Comparison of ENCODE assay signal across 9 cellular contexts in the genomic region with DNA sequence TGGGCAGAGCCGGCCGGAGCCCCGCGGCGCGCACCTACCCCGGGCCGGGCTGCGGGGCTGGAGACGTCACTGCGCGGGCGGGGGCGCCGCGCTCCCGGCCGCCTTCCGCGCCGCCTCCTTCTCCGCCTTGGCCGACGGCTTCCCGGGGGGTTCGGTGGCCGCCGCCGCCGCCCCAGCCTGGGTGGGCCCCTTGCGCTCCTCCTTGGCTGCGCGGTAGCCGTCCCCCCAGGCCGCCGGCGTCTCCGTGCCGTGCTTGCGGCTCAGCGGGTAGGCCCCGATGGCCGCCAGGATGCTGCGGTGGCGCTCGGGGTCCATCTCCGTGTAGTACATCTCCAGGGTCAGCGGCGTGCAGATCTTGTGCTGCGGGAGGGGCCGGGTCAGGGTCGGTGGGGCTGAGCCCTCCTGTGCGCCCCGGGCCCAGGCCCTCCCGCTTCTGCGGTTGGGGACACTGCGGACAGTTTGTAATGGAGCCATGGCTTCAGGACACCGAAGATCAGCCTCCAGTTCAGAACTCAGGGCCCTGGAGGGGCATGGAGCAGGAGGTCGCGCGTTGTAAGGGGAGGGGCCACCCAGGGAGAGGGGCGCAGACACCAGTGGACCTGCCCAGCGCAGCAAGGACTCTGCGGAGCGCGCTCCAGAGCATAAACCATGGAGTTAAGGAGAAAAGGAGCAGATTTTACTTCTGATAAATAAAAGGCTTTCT. TPM values are rescaled to one million over a fixed set of nuclear protein-coding genes. Genes with fewer than 3 reads are reported as not detected.
DNase-seq lines count a peak whose midpoint lies in the region; ATAC-seq and TF ChIP-seq lines count a peak whose summit lies in the region.
"Had no signal": no experiment of that assay in that cellular context is flagged by ENCODE, and none has a peak within 500 bp of the region (broad histone marks: within the 10 kb centered on the region; RNA-seq: fewer than 3 reads in every experiment).

No MANE protein-coding gene starts in this region.

- H3K36me3 ChIP-seq in neuron (ENCODE audit: insufficient read depth, low read length) = no peaks in the 10 kb centered on the region

- H3K4me3 ChIP-seq in AG09309 (ENCODE audit: control insufficient read depth, low read depth, low read length) (peak overlapping the region; percentile 38), neuron (ENCODE audit: low read length) (peak overlapping the region; percentile 50)
- H3K4me3 ChIP-seq: lung had no signal

- H2AFZ ChIP-seq in neuron (ENCODE audit: low read depth, low read length) = peak overlapping the region; percentile 76

- no peak for TF ChIP-seq CTCF in AG09309 (IDR thresholded peaks at IDR 0.05; ENCODE audit: control insufficient read depth, insufficient read depth, low read depth, low read length, missing control alignments)

- ATAC-seq in HG02610 (IDR thresholded peaks at IDR 0.05; ENCODE audit: unreplicated experiment) (no peak), esophagus mucosa (no peak)

- H3K4me1 ChIP-seq in neuron (ENCODE audit: insufficient read depth, low read length) = peaks cover 19% of the 10 kb centered on the region

- DNase-seq in AG09309 (ENCODE audit: low read depth) (no peak), NCI-H69 (lab: John Stamatoyannopoulos, UW) (peak; percentile 29), epidermal melanocyte (ENCODE audit: insufficient read length, low spot score) (peak; percentile 16), NCI-H82 treated with DMSO at 0.1 percent for 48 hours (lab: John Stamatoyannopoulos, UW; ENCODE audit: unreplicated experiment) (no peak), AG08396 (ENCODE audit: low spot score) (no peak)

- H3K9me3 ChIP-seq in neuron (ENCODE audit: low read length) = no peaks in the 10 kb centered on the region

- peaks cover 38% of the 10 kb centered on the region for H3K27me3 ChIP-seq in neuron (ENCODE audit: insufficient read depth, low read length)

RNA-seq across cellular contexts. Expression of gene CALY, which starts 10.8 kb away (rescaled TPM):
- not detected for total RNA-seq in esophagus mucosa
- total RNA-seq: lung had no signal

RNA-seq across cellular contexts. Expression of gene ZNF511, which starts 17.2 kb away (rescaled TPM):
- 34.9 TPM for total RNA-seq in esophagus mucosa

RNA-seq across cellular contexts. Expression of gene TUBGCP2, which starts 17.2 kb away (rescaled TPM):
- total RNA-seq in esophagus mucosa = 35.8 TPM

RNA-seq across cellular contexts. Expression of gene PRAP1, which starts 21.3 kb away (rescaled TPM):
- total RNA-seq in esophagus mucosa = not detected

RNA-seq across cellular contexts. Expression of gene FUOM, which starts 31.9 kb away (rescaled TPM):
- 10.2 TPM for total RNA-seq in esophagus mucosa

Comparison
In these comparisons a context has a peak if more than half of its experiments do, and no peak if none do; other contexts are left out.
1. DNase-seq: peak in NCI-H69 (single experiment) and epidermal melanocyte (single experiment); none in AG09309 (single experiment), NCI-H82 treated with DMSO at 0.1 percent for 48 hours (single experiment) and AG08396 (single experiment).